In the genomic region with DNA sequence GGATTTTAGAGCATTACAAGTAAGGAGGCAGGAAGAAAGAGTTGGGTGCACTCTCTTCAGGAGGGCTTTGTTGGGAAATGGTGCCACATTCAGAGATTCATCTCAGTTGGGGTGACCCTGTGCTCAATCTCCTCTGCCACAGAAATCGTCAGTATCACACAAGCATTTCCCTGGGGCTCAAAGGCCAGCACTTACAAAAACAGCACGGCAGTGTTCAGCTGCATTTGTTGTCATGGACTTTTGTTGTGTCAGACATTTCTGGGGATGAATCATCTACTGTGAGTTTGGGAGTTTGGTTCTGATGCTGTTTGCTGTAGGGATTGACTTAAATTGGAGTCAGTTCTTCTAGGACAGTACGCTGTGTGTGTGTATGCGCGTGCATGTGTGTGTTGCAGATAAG, we compare ENCODE assay signal across 16 cellular contexts. TPM values are rescaled to one million over a fixed set of nuclear protein-coding genes. Genes with fewer than 3 reads are reported as not detected.
A peak's percentile ranks its signal among the peaks of the same experiment; 100 is the strongest.
DNase-seq lines count a peak whose midpoint lies in the region; ATAC-seq and TF ChIP-seq lines count a peak whose summit lies in the region.
"Had no signal": no experiment of that assay in that cellular context is flagged by ENCODE, and none has a peak within 500 bp of the region (broad histone marks: within the 10 kb centered on the region; RNA-seq: fewer than 3 reads in every experiment).

No MANE protein-coding gene starts in this region.

- peak overlapping the region in 3 of 4 donors; percentile 8 to 34 (median 16) for H3K27ac ChIP-seq in gastroesophageal sphincter
- H3K27ac ChIP-seq: neutrophil had no signal

- TF ChIP-seq CTCF in gastroesophageal sphincter (IDR thresholded peaks at IDR 0.05) (no peak), natural killer cell (IDR thresholded peaks at IDR 0.05) (no peak)

- H3K4me1 ChIP-seq in gastroesophageal sphincter: peaks cover 0 to 42% (median 3%) of the 10 kb centered on the region in 3 donors
- H3K4me1 ChIP-seq: BE2C had no signal

- peaks cover 0 to 2% (median 0%) of the 10 kb centered on the region in 5 donors for H3K27me3 Mint-ChIP-seq in naive thymus-derived CD8-positive, alpha-beta T cell
- H3K27me3 Mint-ChIP-seq in natural killer cell (ENCODE audit: low read depth in 2 of 2): no peaks in the 10 kb centered on the region

- H3K36me3 ChIP-seq in gastroesophageal sphincter: peaks cover 0 to 5% of the 10 kb centered on the region in 2 donors
- H3K36me3 ChIP-seq: BE2C, HAP-1, neutrophil had no signal

- H3K4me3 ChIP-seq in gastroesophageal sphincter: no peak overlapping the region
- H3K4me3 ChIP-seq: HAP-1 had no signal

- 72 to 88% methylated on average over 4 to 5 of the region's 5 CpGs for WGBS in gastroesophageal sphincter (ENCODE audit: low coverage in 1 of 2), 2 donors

- intact Hi-C loops in natural killer cell (cut with micrococcal nuclease): no loop called here

- peak; percentile 34 for DNase-seq in COLO829 (ENCODE audit: low spot score)
- peak; percentile 73 for DNase-seq in astrocyte of the hippocampus (ENCODE audit: low read depth, low spot score)
- DNase-seq in renal cortical epithelial cell (ENCODE audit: low read depth): peak; percentile 81
- no peak for DNase-seq in naive thymus-derived CD8-positive, alpha-beta T cell
- no peak for DNase-seq in natural killer cell
- DNase-seq in NCI-H524 treated with DMSO at 0.1 percent for 48 hours (lab: John Stamatoyannopoulos, UW): no peak
- DNase-seq: activated CD8-positive, alpha-beta T cell treated with anti-CD3 and anti-CD28 coated beads, Interleukin-2, amount 10 ng/mL, durations not matched to agents 7 days and 5 days; activated gamma-delta T cell treated with Interleukin-2 at 50 U/mL for 16 hours; BE2C; DMS79 treated with DMSO at 0.1 percent for 48 hours; glutamatergic neuron; NCI-H2107 had no signal

- ATAC-seq in gastroesophageal sphincter (no peak), GM19467 (IDR thresholded peaks at IDR 0.05; ENCODE audit: unreplicated experiment) (no peak), natural killer cell (no peak)
- no peak for ATAC-seq in naive thymus-derived CD8-positive, alpha-beta T cell
- ATAC-seq: activated CD8-positive, alpha-beta T cell treated with anti-CD3 and anti-CD28 coated beads, Interleukin-2, amount 10 ng/mL, durations not matched to agents 7 days and 5 days had no signal

- no peaks in the 10 kb centered on the region for H3K9me3 ChIP-seq in gastroesophageal sphincter
- H3K9me3 ChIP-seq: BE2C, HAP-1, neutrophil had no signal

- peaks cover 0 to 23% (median 6%) of the 10 kb centered on the region in 9 donors for H3K9me3 Mint-ChIP-seq in naive thymus-derived CD8-positive, alpha-beta T cell
- H3K9me3 Mint-ChIP-seq in natural killer cell: peaks cover 7 to 16% of the 10 kb centered on the region in 2 donors

- no peaks in the 10 kb centered on the region for H3K36me3 Mint-ChIP-seq in naive thymus-derived CD8-positive, alpha-beta T cell
- peaks cover 8% of the 10 kb centered on the region for H3K36me3 Mint-ChIP-seq in natural killer cell

- no peak overlapping the region for H3K27ac Mint-ChIP-seq in naive thymus-derived CD8-positive, alpha-beta T cell
- H3K27ac Mint-ChIP-seq in natural killer cell: no peak overlapping the region
- H3K27ac Mint-ChIP-seq: activated CD8-positive, alpha-beta T cell treated with anti-CD3 and anti-CD28 coated beads, Interleukin-2, amount 10 ng/mL, durations not matched to agents 7 days and 5 days had no signal

- no peak for TF ChIP-seq EP300 in gastroesophageal sphincter (IDR thresholded peaks at IDR 0.05)

- H3K4me3 Mint-ChIP-seq in naive thymus-derived CD8-positive, alpha-beta T cell: no peak overlapping the region
- H3K4me3 Mint-ChIP-seq in natural killer cell: no peak overlapping the region
- H3K4me3 Mint-ChIP-seq: activated CD8-positive, alpha-beta T cell treated with anti-CD3 and anti-CD28 coated beads, Interleukin-2, amount 10 ng/mL, durations not matched to agents 7 days and 5 days had no signal

- no peaks in the 10 kb centered on the region for H3K4me1 Mint-ChIP-seq in naive thymus-derived CD8-positive, alpha-beta T cell
- no peaks in the 10 kb centered on the region for H3K4me1 Mint-ChIP-seq in natural killer cell

- no peak for TF ChIP-seq POLR2A in gastroesophageal sphincter (IDR thresholded peaks at IDR 0.05)

- no peaks in the 10 kb centered on the region for H3K27me3 ChIP-seq in gastroesophageal sphincter
- H3K27me3 ChIP-seq: BE2C, neutrophil had no signal

- POLR2A ChIA-PET in naive thymus-derived CD8-positive, alpha-beta T cell (lab: Charles Lee): no interaction called here

RNA-seq across cellular contexts. Expression of gene ADAMTS9, which starts 52.4 kb away (rescaled TPM):
- 100 to 1,000 TPM in 1 of 4 donors, 10 to 100 TPM in 3; 30.7 to 102 (median 48.3) TPM for total RNA-seq in gastroesophageal sphincter
- total RNA-seq in renal cortical epithelial cell: 123 and 229 TPM in 2 replicates
- not detected for total RNA-seq in naive thymus-derived CD8-positive, alpha-beta T cell
- polyA plus RNA-seq in naive thymus-derived CD8-positive, alpha-beta T cell: not detected
- total RNA-seq in natural killer cell: not detected
- total RNA-seq: activated CD8-positive, alpha-beta T cell treated with anti-CD3 and anti-CD28 coated beads, Interleukin-2, amount 10 ng/mL, durations not matched to agents 7 days and 5 days had no signal

Comparison
In these comparisons a context has a peak if more than half of its experiments do, and no peak if none do; other contexts are left out.
1. DNase-seq: peak in COLO829 (single experiment), astrocyte of the hippocampus (single experiment) and renal cortical epithelial cell (single experiment); none in naive thymus-derived CD8-positive, alpha-beta T cell (0 of 10), natural killer cell (single experiment) and NCI-H524 treated with DMSO at 0.1 percent for 48 hours (single experiment).
2. RNA of gene ADAMTS9, which starts 52.4 kb away (total RNA-seq): 123 to 229 TPM in renal cortical epithelial cell and 30.7 to 102 TPM in gastroesophageal sphincter; not detected in naive thymus-derived CD8-positive, alpha-beta T cell and not detected in natural killer cell; every median in the first group is over 10 times any median in the second.